8 cellular contexts compared by ENCODE assay signal in the genomic region with DNA sequence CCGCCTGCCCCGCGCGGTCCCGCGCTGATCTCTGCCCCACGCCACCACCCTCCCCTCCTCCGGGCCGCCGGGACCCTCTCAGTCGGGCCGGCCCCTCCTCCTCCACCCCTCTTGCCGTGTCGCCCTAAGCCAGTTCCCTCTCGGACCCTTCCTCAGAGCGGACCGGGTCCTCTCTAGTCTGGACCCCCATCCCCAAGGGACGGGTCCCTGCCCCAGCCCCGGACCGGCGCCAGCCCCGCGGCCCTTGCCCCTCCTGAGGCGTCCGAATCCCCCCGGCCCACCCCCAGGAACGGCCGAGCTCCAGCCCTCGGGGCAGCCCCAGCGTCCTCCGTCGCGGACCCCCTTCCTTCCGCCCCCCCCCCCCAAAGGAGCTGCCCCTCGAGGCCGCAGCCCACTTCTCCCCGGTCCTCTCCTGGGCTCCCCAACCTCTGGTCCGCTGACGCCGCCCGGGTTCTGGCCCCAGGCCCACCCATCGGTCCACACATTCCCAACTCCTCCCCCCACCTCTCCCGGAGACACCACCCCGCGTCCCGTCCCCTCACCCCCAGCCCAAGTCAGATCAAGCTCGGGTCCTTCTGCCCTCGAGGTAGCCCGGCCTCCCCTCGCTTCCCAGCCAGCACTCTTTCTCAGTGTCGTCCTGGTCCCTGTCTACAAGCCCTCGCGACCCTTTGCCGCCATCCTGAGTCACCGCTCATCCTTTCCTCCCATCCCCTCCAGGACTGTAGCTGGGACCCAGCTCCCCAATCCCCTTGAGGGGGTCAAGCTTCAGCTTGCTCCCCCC. TPM values are rescaled to one million over a fixed set of nuclear protein-coding genes. Genes with fewer than 3 reads are reported as not detected.
A peak's percentile ranks its signal among the peaks of the same experiment; 100 is the strongest.
DNase-seq lines count a peak whose midpoint lies in the region; ATAC-seq, FAIRE-seq and TF ChIP-seq lines count a peak whose summit lies in the region.

No MANE protein-coding gene starts in this region.

- H3K79me2 ChIP-seq in endothelial cell of umbilical vein (ENCODE audit: control insufficient read depth, insufficient read depth, low read length), result no peaks in the 10 kb centered on the region

- intact Hi-C loops in endothelial cell of umbilical vein (cut with micrococcal nuclease), result loop anchor here (5.0 kb wide), 1 partner anchor 93 kb away; the partner anchor contains the start of genes DDX24 and IFI27L1
- intact Hi-C loops in natural killer cell (cut with micrococcal nuclease), result no loop called here

- TF ChIP-seq CTCF in endothelial cell of umbilical vein (IDR thresholded peaks at IDR 0.05; ENCODE audit: extremely low read depth in 1 of 2, insufficient read depth in 1 of 2, low read depth in 1 of 2, low read length in 2 of 2) (no peak), natural killer cell (IDR thresholded peaks at IDR 0.05) (no peak)

- H3K9me1 ChIP-seq in endothelial cell of umbilical vein (replicated peaks; ENCODE audit: control insufficient read depth, extremely low read depth, insufficient read depth, low read length), result no peaks in the 10 kb centered on the region

- H4K20me1 ChIP-seq in endothelial cell of umbilical vein (replicated peaks; ENCODE audit: control insufficient read depth, extremely low read depth, insufficient read depth, low read length), result no peaks in the 10 kb centered on the region

- no peaks in the 10 kb centered on the region for H3K36me3 ChIP-seq in endothelial cell of umbilical vein (ENCODE audit: control insufficient read depth in 2 of 2, extremely low read depth in 1 of 2, insufficient read depth in 2 of 2, low read length in 2 of 2)

- FAIRE-seq in endothelial cell of umbilical vein (lab: Jason Lieb, UNC), result no peak

- ATAC-seq in SK-N-SH treated with all-trans-retinoic acid at 6 μM for 48 hours (peak; percentile 45), natural killer cell (no peak), GM19455 (IDR thresholded peaks at IDR 0.05; ENCODE audit: unreplicated experiment) (no peak)

- dilution Hi-C loops in endothelial cell of umbilical vein (cut with MboI; ENCODE audit: extremely low pct_ligation_motif_present, low sequenced_read_pairs), result no loop called here

- H2AFZ ChIP-seq in endothelial cell of umbilical vein (ENCODE audit: low read depth, low read length), result peak overlapping the region; percentile 92

- H3K4me3 ChIP-seq in endothelial cell of umbilical vein (replicated peaks in 1 of 3; ENCODE audit: insufficient read depth in 1 of 3, low read depth in 1 of 3, low read length in 3 of 3), result peak overlapping the region in 2 of 3 experiments; percentile 24 to 39

- no peak for TF ChIP-seq POLR2A in endothelial cell of umbilical vein (IDR thresholded peaks at IDR 0.05; ENCODE audit: low read depth, low read length)

- H3K9ac ChIP-seq in endothelial cell of umbilical vein (replicated peaks; ENCODE audit: extremely low read depth, insufficient read depth, low read length), result no peak overlapping the region

- H3K4me3 Mint-ChIP-seq in natural killer cell, result peak overlapping the region; percentile 79

- H3K4me2 ChIP-seq in endothelial cell of umbilical vein (ENCODE audit: insufficient read depth, low read length), result peak overlapping the region; percentile 43

- CTCF ChIA-PET in endothelial cell of umbilical vein (lab: Charles Lee), result interaction anchor here (0.6 to 2.4 kb wide), 7 partner anchors 22 to 235 kb away, joined by 3 to 8 read pairs (median 3); no protein-coding TSS in a partner anchor

- no peaks in the 10 kb centered on the region for H3K9me3 ChIP-seq in endothelial cell of umbilical vein (replicated peaks; ENCODE audit: control insufficient read depth, insufficient read depth, low read length)

- H3K27me3 Mint-ChIP-seq in natural killer cell (ENCODE audit: low read depth in 2 of 2), result peaks cover 34 to 55% of the 10 kb centered on the region in 2 donors

- H3K27ac ChIP-seq in endothelial cell of umbilical vein (ENCODE audit: insufficient read depth, low read depth, low read length), result no peak overlapping the region

- H3K27ac Mint-ChIP-seq in natural killer cell, result peak overlapping the region in 1 of 2 donors; percentile 58

- H3K4me1 ChIP-seq in endothelial cell of umbilical vein (ENCODE audit: control insufficient read depth, extremely low read depth, insufficient read depth, low read length), result peaks cover 3% of the 10 kb centered on the region

- peaks cover 19 to 20% of the 10 kb centered on the region in 2 donors for H3K4me1 Mint-ChIP-seq in natural killer cell

- H3K27me3 ChIP-seq in endothelial cell of umbilical vein (ENCODE audit: control insufficient read depth in 2 of 2, insufficient read depth in 2 of 2, low read length in 2 of 2), result peaks cover 29 to 67% of the 10 kb centered on the region in 2 experiments

- POLR2A ChIA-PET in endothelial cell of umbilical vein (lab: Charles Lee), result no interaction called here

- no peaks in the 10 kb centered on the region for H3K9me3 Mint-ChIP-seq in natural killer cell

- BruUV-seq in endothelial cell of umbilical vein (replicated peaks; lab: Mats Ljungman, UMichigan), result no TSS peak

- H3K36me3 Mint-ChIP-seq in natural killer cell, result no peaks in the 10 kb centered on the region

- peak; percentile 37 for DNase-seq in NCI-H1694 treated with DMSO at 0.1 percent for 48 hours (lab: John Stamatoyannopoulos, UW)
- no peak for DNase-seq in NCI-H1694 (lab: John Stamatoyannopoulos, UW)
- no peak for DNase-seq in endothelial cell of umbilical vein (ENCODE audit: low read depth, low spot score)
- no peak for DNase-seq in natural killer cell
- DNase-seq in RPMI8226, result no peak
- no peak for DNase-seq in NCI-H1092 treated with DMSO at 0.1 percent for 48 hours (lab: John Stamatoyannopoulos, UW)

TF ChIP-seq in endothelial cell of umbilical vein, 7 proteins besides CTCF, POLR2A, EP300 and RAD21:
- TF ChIP-seq POLR2AphosphoS5 (IDR thresholded peaks at IDR 0.05; ENCODE audit: insufficient read depth, low read depth, low read length), result no peak
- TF ChIP-seq, protein P1, sequence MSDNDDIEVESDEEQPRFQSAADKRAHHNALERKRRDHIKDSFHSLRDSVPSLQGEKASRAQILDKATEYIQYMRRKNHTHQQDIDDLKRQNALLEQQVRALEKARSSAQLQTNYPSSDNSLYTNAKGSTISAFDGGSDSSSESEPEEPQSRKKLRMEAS (IDR thresholded peaks at IDR 0.05; ENCODE audit: insufficient read depth, insufficient read length), result no peak
- TF ChIP-seq EZH2 (IDR thresholded peaks at IDR 0.05; ENCODE audit: borderline replicate concordance, low read depth, low read length, severe bottlenecking), result peak; percentile 73

RNA-seq across cellular contexts. Expression of gene PPP4R4, which starts 0.7 kb away (rescaled TPM):
- total RNA-seq in endothelial cell of umbilical vein, result not detected in 2 replicates
- polyA plus RNA-seq in endothelial cell of umbilical vein, result not detected in 2 replicates
- not detected in 2 replicates for polyA plus RNA-seq in endothelial cell of umbilical vein (2011; cell fraction: cytosol; rRNA removed)
- not detected in 2 replicates for polyA plus RNA-seq in endothelial cell of umbilical vein (2011; cell fraction: nucleus; rRNA removed)
- polyA plus RNA-seq in endothelial cell of umbilical vein (2012), result not detected in 2 replicates
- polyA minus RNA-seq in endothelial cell of umbilical vein, result 0.06 TPM in 1 of 2 replicates, not detected in the other
- not detected for polyA minus RNA-seq in endothelial cell of umbilical vein (2011; cell fraction: cytosol; rRNA and poly(A)+ RNA removed)
- polyA minus RNA-seq in endothelial cell of umbilical vein (2011; cell fraction: nucleus; rRNA and poly(A)+ RNA removed), result 0.10 TPM in 1 of 2 replicates, not detected in the other
- total RNA-seq in natural killer cell, result under 1 TPM in 2 of 3 donors, not detected in 1; 0.52 to 0.58 TPM

RNA-seq across cellular contexts. Expression of gene IFI27L2, which starts 45.4 kb away (rescaled TPM):
- total RNA-seq in endothelial cell of umbilical vein, result 11.0 and 28.7 TPM in 2 replicates
- 82.9 and 93.9 TPM in 2 replicates for polyA plus RNA-seq in endothelial cell of umbilical vein
- 38.2 and 42.4 TPM in 2 replicates for polyA plus RNA-seq in endothelial cell of umbilical vein (2011; cell fraction: cytosol; rRNA removed)
- 11.3 and 14.6 TPM in 2 replicates for polyA plus RNA-seq in endothelial cell of umbilical vein (2011; cell fraction: nucleus; rRNA removed)
- 51.7 and 60.2 TPM in 2 replicates for polyA plus RNA-seq in endothelial cell of umbilical vein (2012)
- 8.5 and 15.9 TPM in 2 replicates for polyA minus RNA-seq in endothelial cell of umbilical vein
- polyA minus RNA-seq in endothelial cell of umbilical vein (2011; cell fraction: cytosol; rRNA and poly(A)+ RNA removed), result 15.6 TPM
- polyA minus RNA-seq in endothelial cell of umbilical vein (2011; cell fraction: nucleus; rRNA and poly(A)+ RNA removed), result 2.3 and 3.8 TPM in 2 replicates
- 10 to 100 TPM; 36.3 to 55.1 (median 39.8) TPM for total RNA-seq in natural killer cell
